Comparison of ENCODE assay signal across 20 cellular contexts in the genomic region with DNA sequence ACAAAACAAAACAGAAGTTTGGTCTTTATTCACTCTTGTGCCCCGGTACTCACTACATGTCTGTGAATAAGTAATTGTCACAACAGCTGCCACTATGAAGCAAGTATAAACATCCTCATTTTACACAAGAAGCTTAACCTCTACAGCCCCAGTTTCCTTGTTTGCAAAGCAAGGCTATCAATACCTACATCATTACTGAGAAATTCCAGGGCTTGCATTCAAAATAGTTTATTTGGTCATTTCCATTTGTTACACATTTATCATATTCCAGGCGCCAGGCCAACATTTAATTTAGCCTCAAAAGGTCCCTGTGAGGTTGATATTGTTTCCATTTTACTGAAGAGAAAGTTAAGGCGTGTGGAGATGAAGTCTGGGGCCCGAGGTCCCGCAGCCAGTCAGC.
"Had no signal": no experiment of that assay in that cellular context is flagged by ENCODE, and none has a peak within 500 bp of the region (broad histone marks: within the 10 kb centered on the region; RNA-seq: fewer than 3 reads in every experiment).

No MANE protein-coding gene starts in this region.

- H3K9me3 Mint-ChIP-seq: activated T-cell treated with anti-CD3 and anti-CD28 coated beads, Interleukin-2, amount 50 U/mL, for 4 hours; T-helper 2 cell treated with Interferon-gamma antibody and Interleukin-4, amounts not matched to agents 5 μg/mL and 100 μg/mL, for 36 hours had no signal

- H3K9me3 ChIP-seq: pancreas had no signal

- H3K27me3 Mint-ChIP-seq: activated CD4-positive, alpha-beta memory T cell treated with anti-CD3 and anti-CD28 coated beads for 36 hours; stimulated activated naive CD8-positive, alpha-beta T cell treated with anti-CD3 and anti-CD28 coated beads, Interleukin-15, amount 100 ng/mL, for 72 hours had no signal

- DNase-seq: activated CD4-positive, alpha-beta memory T cell treated with anti-CD3 and anti-CD28 coated beads for 36 hours; activated CD4-positive, alpha-beta T cell treated with anti-CD3 and anti-CD28 coated beads for 1 hour; activated effector memory CD4-positive, alpha-beta T cell treated with anti-CD3 and anti-CD28 coated beads, Interleukin-2, amount 50 U/mL, for 16 hours; activated T-cell treated with anti-CD3 and anti-CD28 coated beads, Interleukin-2, amount 50 U/mL, for 4 hours; anterior cingulate cortex; caudate nucleus; cortex of kidney; effector memory CD4-positive, alpha-beta T cell; heart right ventricle; kidney; left ventricle myocardium superior; mesendoderm; pancreas; stimulated activated CD4-positive, alpha-beta T cell treated with anti-CD3 and anti-CD28 coated beads, Interleukin-4, amount 100 ng/mL, for 4 hours; stimulated activated naive CD8-positive, alpha-beta T cell treated with anti-CD3 and anti-CD28 coated beads, Interleukin-15, amount 100 ng/mL, for 72 hours had no signal

- H3K27ac Mint-ChIP-seq: activated CD4-positive, alpha-beta memory T cell treated with anti-CD3 and anti-CD28 coated beads for 36 hours; activated naive CD4-positive, alpha-beta T cell treated with anti-CD3 and anti-CD28 coated beads, Interleukin-2, amount 50 U/mL, for 72 hours; neural progenitor cell; stimulated activated naive CD8-positive, alpha-beta T cell treated with anti-CD3 and anti-CD28 coated beads, Interleukin-15, amount 100 ng/mL, for 72 hours; T-helper 2 cell treated with Interferon-gamma antibody and Interleukin-4, amounts not matched to agents 5 μg/mL and 100 μg/mL, for 36 hours had no signal

- H3K36me3 ChIP-seq: heart right ventricle, neural progenitor cell, pancreas had no signal

- ATAC-seq: activated naive CD4-positive, alpha-beta T cell treated with anti-CD3 and anti-CD28 coated beads, Interleukin-2, amount 50 U/mL, for 72 hours; activated T-cell treated with anti-CD3 and anti-CD28 coated beads, Interleukin-2, amount 50 U/mL, for 4 hours; heart right ventricle; left ventricle myocardium superior; stimulated activated naive CD8-positive, alpha-beta T cell treated with anti-CD3 and anti-CD28 coated beads, Interleukin-15, amount 100 ng/mL, for 72 hours had no signal

- H3K4me1 Mint-ChIP-seq: neural progenitor cell; stimulated activated naive CD8-positive, alpha-beta T cell treated with anti-CD3 and anti-CD28 coated beads, Interleukin-15, amount 100 ng/mL, for 72 hours had no signal

- H3K4me3 Mint-ChIP-seq: activated CD4-positive, alpha-beta memory T cell treated with anti-CD3 and anti-CD28 coated beads for 36 hours; activated T-cell treated with anti-CD3 and anti-CD28 coated beads, Interleukin-2, amount 50 U/mL, for 4 hours; neural progenitor cell; stimulated activated naive CD8-positive, alpha-beta T cell treated with anti-CD3 and anti-CD28 coated beads, Interleukin-15, amount 100 ng/mL, for 72 hours; T-helper 2 cell treated with Interferon-gamma antibody and Interleukin-4, amounts not matched to agents 5 μg/mL and 100 μg/mL, for 36 hours had no signal

- H3K4me3 ChIP-seq: heart right ventricle, neural progenitor cell, pancreas, skin epidermis had no signal

- H3K4me1 ChIP-seq: heart right ventricle, neural progenitor cell, pancreas had no signal

- H3K27ac ChIP-seq: epithelial cell of prostate, heart right ventricle, neural progenitor cell, pancreas, skin epidermis had no signal

- H3K27me3 ChIP-seq: neural progenitor cell, pancreas had no signal

- H3K36me3 Mint-ChIP-seq: activated CD4-positive, alpha-beta memory T cell treated with anti-CD3 and anti-CD28 coated beads for 36 hours; activated naive CD4-positive, alpha-beta T cell treated with anti-CD3 and anti-CD28 coated beads, Interleukin-2, amount 50 U/mL, for 72 hours; neural progenitor cell had no signal

- H3K9ac ChIP-seq: neural progenitor cell had no signal
